Comparison of ENCODE assay signal across 31 cellular contexts in genomic region chr3:107409365-107409764, GRCh38. TPM values are rescaled to one million over a fixed set of nuclear protein-coding genes. Genes with fewer than 3 reads are reported as not detected.
"Had no signal": no experiment of that assay in that cellular context is flagged by ENCODE, and none has a peak within 500 bp of the region (broad histone marks: within the 10 kb centered on the region; RNA-seq: fewer than 3 reads in every experiment).

No MANE protein-coding gene starts in this region.

- H3K36me3 ChIP-seq: left ventricle myocardium inferior, neural progenitor cell, neutrophil, sigmoid colon, spleen, suprapubic skin, tibial nerve had no signal

- FAIRE-seq: small intestine had no signal

- H2AFZ ChIP-seq: hepatocyte, neural progenitor cell had no signal

- H3K9ac ChIP-seq: neural progenitor cell had no signal

- H3K79me2 ChIP-seq: hepatocyte had no signal

- H3K27me3 ChIP-seq: hepatocyte, neural progenitor cell, neutrophil, sigmoid colon, spleen, suprapubic skin, tibial nerve, uterus had no signal

- H3K4me2 ChIP-seq: hepatocyte, neural progenitor cell had no signal

- H3K9me3 ChIP-seq: sigmoid colon, suprapubic skin, uterus had no signal

- H3K4me3 ChIP-seq: hepatocyte, left ventricle myocardium inferior, lung, neural progenitor cell, sigmoid colon, spleen, suprapubic skin, tibial nerve, uterus had no signal

- H3K4me1 ChIP-seq: neural progenitor cell, sigmoid colon, spleen, suprapubic skin, tibial nerve, uterus had no signal

- H3K27ac ChIP-seq: hepatocyte, left ventricle myocardium inferior, neural progenitor cell, neutrophil, sigmoid colon, spleen, suprapubic skin, tibial nerve, uterus had no signal

- ATAC-seq: natural killer cell; right cardiac atrium; stimulated activated effector memory CD8-positive, alpha-beta T cell treated with anti-CD3 and anti-CD28 coated beads, Interleukin-12 subunit alpha, Interleukin-12 subunit beta, amount 100 ng/mL, for 72 hours had no signal

- DNase-seq: islet precursor cell; left ventricle myocardium inferior; mesendoderm; naive B cell; natural killer cell; nephron progenitor cell; occipital lobe; retina; right cardiac atrium; sigmoid colon; small intestine; spleen; stimulated activated CD4-positive, alpha-beta T cell treated with anti-CD3 and anti-CD28 coated beads, Interleukin-4, amount 100 ng/mL, for 24 hours; stimulated activated naive CD4-positive, alpha-beta T cell; uterus had no signal

RNA-seq across cellular contexts. Expression of gene CCDC54, which starts 32.1 kb away (rescaled TPM):
- total RNA-seq: hepatocyte, kidney epithelial cell, left ventricle myocardium inferior, lower leg skin, lung, mesothelial cell of epicardium, mononuclear cell, natural killer cell, osteocyte, progenitor cell of endocrine pancreas, right cardiac atrium, sigmoid colon, spleen, subcutaneous adipose tissue, suprapubic skin, tibial nerve, ureter, uterus had no signal
- polyA plus RNA-seq: lung, right cardiac atrium, sigmoid colon, small intestine, spleen, thymus had no signal
